In the genomic region with DNA sequence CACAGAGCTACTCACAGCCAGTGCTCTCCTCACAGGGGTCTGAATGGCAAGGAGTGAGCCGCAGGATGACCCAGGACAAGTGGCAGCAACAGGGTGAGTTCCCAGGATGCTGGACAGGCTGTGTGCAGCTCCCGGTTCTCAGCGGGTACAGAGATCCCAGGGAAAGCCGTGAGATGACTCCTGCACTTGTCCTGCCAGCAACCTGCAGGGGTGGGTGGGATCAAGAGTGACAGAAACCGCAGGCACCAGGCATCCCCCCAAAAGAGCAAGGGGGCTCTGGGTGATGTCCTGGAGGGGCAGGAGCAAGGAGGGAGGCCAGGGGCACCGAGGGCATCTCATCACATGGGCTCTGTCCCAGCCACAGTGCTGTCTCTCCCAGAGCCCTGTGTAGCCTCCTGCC, we compare ENCODE assay signal across 22 cellular contexts. TPM values are rescaled to one million over a fixed set of nuclear protein-coding genes. Genes with fewer than 3 reads are reported as not detected.
"Had no signal": no experiment of that assay in that cellular context is flagged by ENCODE, and none has a peak within 500 bp of the region (broad histone marks: within the 10 kb centered on the region; RNA-seq: fewer than 3 reads in every experiment).

No MANE protein-coding gene starts in this region.

- DNase-seq: activated CD4-positive, alpha-beta T cell treated with anti-CD3 and anti-CD28 coated beads for 4 hours; activated CD8-positive, alpha-beta T cell treated with anti-CD3 and anti-CD28 coated beads for 36 hours; activated naive CD4-positive, alpha-beta T cell treated with Interleukin-2 at 50 U/mL for 16 hours; activated naive CD8-positive, alpha-beta T cell treated with anti-CD3 and anti-CD28 coated beads, Interleukin-2, amount 10 ng/mL, durations not matched to agents 7 days and 5 days; activated T-cell treated with anti-CD3 and anti-CD28 coated beads, Interleukin-2, amount 50 U/mL, for 4 hours; amniotic stem cell; cerebellar nuclear complex; cortex of kidney; endodermal cell; islet precursor cell; midbrain; natural killer cell; retina; stimulated activated CD4-positive, alpha-beta T cell treated with anti-CD3 and anti-CD28 coated beads, Interleukin-2, amount 100 ng/mL, for 24 hours; stomach; T1000; transverse colon had no signal

- H3K27ac ChIP-seq: epithelial cell of prostate, gastroesophageal sphincter, stomach, transverse colon had no signal

- H3K36me3 ChIP-seq: gastroesophageal sphincter, stomach, transverse colon had no signal

- H3K4me1 ChIP-seq: gastroesophageal sphincter, stomach, transverse colon had no signal

- H3K9me3 ChIP-seq: gastroesophageal sphincter, stomach, transverse colon had no signal

- ATAC-seq: activated CD8-positive, alpha-beta T cell treated with anti-CD3 and anti-CD28 coated beads for 36 hours; activated T-cell treated with anti-CD3 and anti-CD28 coated beads, Interleukin-2, amount 50 U/mL, for 4 hours; gastroesophageal sphincter; natural killer cell; stimulated activated effector memory CD8-positive, alpha-beta T cell treated with anti-CD3 and anti-CD28 coated beads, Interleukin-12 subunit alpha, Interleukin-12 subunit beta, amount 100 ng/mL, for 72 hours; WTC11 had no signal

- H3K4me3 ChIP-seq: gastroesophageal sphincter, stomach, transverse colon had no signal

RNA-seq across cellular contexts. Expression of a gene that starts 15.9 kb away (rescaled TPM):
- total RNA-seq: activated CD8-positive, alpha-beta T cell treated with anti-CD3 and anti-CD28 coated beads for 36 hours; natural killer cell; osteoblast had no signal
